Comparison of ENCODE assay signal across 10 cellular contexts in genomic region chr12:21655594-21655993, GRCh38. TPM values are rescaled to one million over a fixed set of nuclear protein-coding genes. Genes with fewer than 3 reads are reported as not detected.
A peak's percentile ranks its signal among the peaks of the same experiment; 100 is the strongest.
DNase-seq lines count a peak whose midpoint lies in the region; ATAC-seq, FAIRE-seq and TF ChIP-seq lines count a peak whose summit lies in the region.
"Had no signal": no experiment of that assay in that cellular context is flagged by ENCODE, and none has a peak within 500 bp of the region (broad histone marks: within the 10 kb centered on the region; RNA-seq: fewer than 3 reads in every experiment).

No MANE protein-coding gene starts in this region.

- no peak for TF ChIP-seq POLR2A in A549 (IDR thresholded peaks at IDR 0.05; ENCODE audit: low read length)
- TF ChIP-seq POLR2A in H54 (IDR thresholded peaks at IDR 0.05; ENCODE audit: low read depth, low read length), result no peak

- no peak for TF ChIP-seq EP300 in A549 (IDR thresholded peaks at IDR 0.05)

- peaks cover 50% of the 10 kb centered on the region for H3K4me1 Mint-ChIP-seq in activated T-helper 2 cell treated with anti-CD3 and anti-CD28 coated beads, Interferon-gamma antibody, Interleukin-2, Interleukin-4, amounts not matched to agents 10 μg/mL and 5 μg/mL and 100 μg/mL, durations not matched to agents 14 hours and 24 hours and 36 hours (ENCODE audit: low read depth)

- peak overlapping the region; percentile 48 for H3K27ac Mint-ChIP-seq in activated T-helper 2 cell treated with anti-CD3 and anti-CD28 coated beads, Interferon-gamma antibody, Interleukin-2, Interleukin-4, amounts not matched to agents 10 μg/mL and 5 μg/mL and 100 μg/mL, durations not matched to agents 14 hours and 24 hours and 36 hours

- no peak for TF ChIP-seq CTCF in A549 (IDR thresholded peaks at IDR 0.05)
- TF ChIP-seq CTCF in GM13977 (IDR thresholded peaks at IDR 0.05; ENCODE audit: extremely low read depth, insufficient read depth, missing control alignments), result no peak

- no peak for TF ChIP-seq RAD21 in A549 (conservative IDR thresholded peaks at IDR 0.05 in 1 of 2, IDR thresholded peaks at IDR 0.05 in 1 of 2)

- POLR2A ChIA-PET in A549 (lab: Yijun Ruan, JAX), result no interaction called here

- H3K4me3 Mint-ChIP-seq in activated T-helper 2 cell treated with anti-CD3 and anti-CD28 coated beads, Interferon-gamma antibody, Interleukin-2, Interleukin-4, amounts not matched to agents 10 μg/mL and 5 μg/mL and 100 μg/mL, durations not matched to agents 14 hours and 24 hours and 36 hours (ENCODE audit: low read depth), result peak overlapping the region; percentile 99

- no peaks in the 10 kb centered on the region for H3K9me3 ChIP-seq in A549
- H3K9me3 ChIP-seq in iPS-18c (ENCODE audit: control insufficient read depth, insufficient read depth, low read length), result peaks cover 2% of the 10 kb centered on the region

- intact Hi-C loops in activated T-helper 2 cell treated with anti-CD3 and anti-CD28 coated beads, Interferon-gamma antibody, Interleukin-2, Interleukin-4, amounts not matched to agents 10 μg/mL and 5 μg/mL and 100 μg/mL, durations not matched to agents 14 hours and 24 hours and 36 hours (cut with micrococcal nuclease), result no loop called here

- CTCF ChIA-PET in A549 (lab: Yijun Ruan, JAX), result no interaction called here

- peak overlapping the region; percentile 91 for H3K4me2 ChIP-seq in A549

- WGBS in A549 (ENCODE audit: missing lambda C conversion rate), result 17% methylated on average over 4 of the region's 4 CpGs

- no peaks in the 10 kb centered on the region for H3K9me3 Mint-ChIP-seq in activated T-helper 2 cell treated with anti-CD3 and anti-CD28 coated beads, Interferon-gamma antibody, Interleukin-2, Interleukin-4, amounts not matched to agents 10 μg/mL and 5 μg/mL and 100 μg/mL, durations not matched to agents 14 hours and 24 hours and 36 hours

- H3K27ac ChIP-seq in A549, result peak overlapping the region; percentile 97 to 98; a peak in 4 of 6 replicates

- FAIRE-seq in A549 (lab: Jason Lieb, UNC) (no peak), H54 (lab: Jason Lieb, UNC) (peak; percentile 11)

- no peaks in the 10 kb centered on the region for H3K27me3 Mint-ChIP-seq in activated T-helper 2 cell treated with anti-CD3 and anti-CD28 coated beads, Interferon-gamma antibody, Interleukin-2, Interleukin-4, amounts not matched to agents 10 μg/mL and 5 μg/mL and 100 μg/mL, durations not matched to agents 14 hours and 24 hours and 36 hours (ENCODE audit: low read depth)

- H3K36me3 Mint-ChIP-seq in activated T-helper 2 cell treated with anti-CD3 and anti-CD28 coated beads, Interferon-gamma antibody, Interleukin-2, Interleukin-4, amounts not matched to agents 10 μg/mL and 5 μg/mL and 100 μg/mL, durations not matched to agents 14 hours and 24 hours and 36 hours (ENCODE audit: low read depth), result peaks cover 65% of the 10 kb centered on the region

- no peak for DNase-seq in A549 (ENCODE audit: low read depth in 1 of 2, low spot score in 1 of 2)
- DNase-seq in H54 (ENCODE audit: insufficient read length, low spot score), result no peak
- DNase-seq in activated T-helper 2 cell treated with anti-CD3 and anti-CD28 coated beads, Interferon-gamma antibody, Interleukin-2, Interleukin-4, amounts not matched to agents 10 μg/mL and 5 μg/mL and 100 μg/mL, durations not matched to agents 14 hours and 24 hours and 36 hours (ENCODE audit: low spot score), result no peak
- no peak for DNase-seq in GM13977 (ENCODE audit: low spot score)
- DNase-seq in epidermal melanocyte (ENCODE audit: insufficient read length, low spot score), result no peak
- DNase-seq: DMS 273 treated with DMSO at 0.1 percent for 48 hours, left colon had no signal

- H3K4me1 ChIP-seq in A549, result peaks cover 53% of the 10 kb centered on the region

- in situ Hi-C loops in GM13977 (cut with MboI; ENCODE audit: low pct_unique_long_range_greater_than_20kb, low sequenced_read_pairs, unreplicated experiment), result no loop called here

- H3K4me3 ChIP-seq in A549 (peak overlapping the region; percentile 92), iPS-18c (ENCODE audit: insufficient read depth, low read depth, low read length) (0 out of 2 replicates have a peak overlapping the region, but pooled peaks have one; percentile 99)

- ATAC-seq in A549 (no peak), HG02970 (IDR thresholded peaks at IDR 0.05; ENCODE audit: low FRiP score, unreplicated experiment) (no peak), GM21515 (IDR thresholded peaks at IDR 0.05; ENCODE audit: unreplicated experiment) (no peak)
- ATAC-seq: left colon had no signal

TF ChIP-seq in A549, 52 proteins besides CTCF, POLR2A, EP300 and RAD21:
- TF ChIP-seq, protein P1, sequence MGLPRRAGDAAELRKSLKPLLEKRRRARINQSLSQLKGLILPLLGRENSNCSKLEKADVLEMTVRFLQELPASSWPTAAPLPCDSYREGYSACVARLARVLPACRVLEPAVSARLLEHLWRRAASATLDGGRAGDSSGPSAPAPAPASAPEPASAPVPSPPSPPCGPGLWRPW (IDR thresholded peaks at IDR 0.05), result no peak
- TF ChIP-seq JUN (IDR thresholded peaks at IDR 0.05), result peak in 1 of 2 experiments; percentile 18; a peak in 1 of 5 replicates

RNA-seq across cellular contexts. Expression of gene LDHB, which starts 2.0 kb away (rescaled TPM):
- 1,881 and 2,260 TPM in 2 replicates for polyA plus RNA-seq in A549 (2011; rRNA removed)
- polyA plus RNA-seq in A549 (2012; cell fraction: cytosol; rRNA removed), result 882 and 1,113 TPM in 2 replicates
- 378 and 581 TPM in 2 replicates for polyA plus RNA-seq in A549 (2012; cell fraction: nucleus; rRNA removed)
- 1,745 to 1,852 TPM (median 1,788 TPM) in 3 replicates for polyA plus RNA-seq in A549 (2017; fragmentation: RNase III; extraction: RNeasy Plus Mini Kit Qiagen cat#74134 plus additional on column Dnase treatment)
- polyA minus RNA-seq in A549 (2011; rRNA and poly(A)+ RNA removed), result 554 and 593 TPM in 2 replicates
- total RNA-seq in activated T-helper 2 cell treated with anti-CD3 and anti-CD28 coated beads, Interferon-gamma antibody, Interleukin-2, Interleukin-4, amounts not matched to agents 10 μg/mL and 5 μg/mL and 100 μg/mL, durations not matched to agents 14 hours and 24 hours and 36 hours, result 1,305 and 1,321 TPM in 2 replicates

RNA-seq across cellular contexts. Expression of gene GYS2, which starts 50.9 kb away (rescaled TPM):
- polyA plus RNA-seq in A549 (2011; rRNA removed), result 0.19 TPM in 2 replicates
- 0.01 TPM in 1 of 2 replicates, not detected in the other for polyA plus RNA-seq in A549 (2012; cell fraction: cytosol; rRNA removed)
- 0.04 and 0.15 TPM in 2 replicates for polyA plus RNA-seq in A549 (2012; cell fraction: nucleus; rRNA removed)
- 0.04 TPM in 1 of 3 replicates, not detected in the others for polyA plus RNA-seq in A549 (2017; fragmentation: RNase III; extraction: RNeasy Plus Mini Kit Qiagen cat#74134 plus additional on column Dnase treatment)
- polyA minus RNA-seq in A549 (2011; rRNA and poly(A)+ RNA removed), result not detected in 2 replicates
- 0.07 and 0.14 TPM in 2 replicates for total RNA-seq in activated T-helper 2 cell treated with anti-CD3 and anti-CD28 coated beads, Interferon-gamma antibody, Interleukin-2, Interleukin-4, amounts not matched to agents 10 μg/mL and 5 μg/mL and 100 μg/mL, durations not matched to agents 14 hours and 24 hours and 36 hours
- total RNA-seq: left colon had no signal
